Comparison of ENCODE assay signal across 1 cellular context in genomic region chr18:10290244-10291240, GRCh38.
TF ChIP-seq lines count a peak whose summit lies in the region.

No MANE protein-coding gene starts in this region.

TF ChIP-seq in K562, 482 proteins besides CTCF, POLR2A, EP300 and RAD21 (continued from another document):
- TF ChIP-seq JUN (IDR thresholded peaks at IDR 0.05; ENCODE audit: borderline replicate concordance, low read depth, low read length) = 0 out of 2 replicates have a peak, but pooled peaks have one; percentile 13
- no peak for TF ChIP-seq JUN (CRISPR knock-in tag; IDR thresholded peaks at IDR 0.05; ENCODE audit: borderline replicate concordance)
- no peak for TF ChIP-seq PURB (CRISPR knock-in tag; IDR thresholded peaks at IDR 0.05; ENCODE audit: low read depth)
- TF ChIP-seq GATAD2B (IDR thresholded peaks at IDR 0.05; ENCODE audit: borderline replicate concordance) = no peak
- no peak for TF ChIP-seq IRF2 (CRISPR knock-in tag; IDR thresholded peaks at IDR 0.05)
- no peak for TF ChIP-seq TAF9B (IDR thresholded peaks at IDR 0.05; ENCODE audit: partially characterized antibody)
